ENCODE assay signal across 35 cellular contexts in genomic region chr2:206271066-206271465, GRCh38.
"Had no signal": no experiment of that assay in that cellular context is flagged by ENCODE, and none has a peak within 500 bp of the region (broad histone marks: within the 10 kb centered on the region; RNA-seq: fewer than 3 reads in every experiment).

No MANE protein-coding gene starts in this region.

- DNase-seq: activated B cell treated with CpG ODN at 0.5 μM for 24 hours; activated CD4-positive, alpha-beta memory T cell treated with anti-CD3 and anti-CD28 coated beads for 36 hours; activated CD4-positive, alpha-beta T cell treated with anti-CD3 and anti-CD28 coated beads for 4 hours; activated CD4-positive, alpha-beta T cell treated with anti-CD3 and anti-CD28 coated beads, Interleukin-2, amount 10 ng/mL, durations not matched to agents 24 days and 14 days; activated CD4-positive, alpha-beta T cell treated with anti-CD3 and anti-CD28 coated beads, Interleukin-2, amount 50 U/mL, for 1 hour; activated CD4-positive, alpha-beta T cell treated with anti-CD3 and anti-CD28 coated beads, Interleukin-2, amount 50 U/mL, for 4 hours; activated CD4-positive, CD25-positive, alpha-beta regulatory T cell treated with anti-CD3 and anti-CD28 coated beads, Interleukin-2, amount 50 U/mL, for 72 hours; activated CD8-positive, alpha-beta memory T cell treated with anti-CD3 and anti-CD28 coated beads, Interleukin-2, amount 50 U/mL, for 48 hours; activated CD8-positive, alpha-beta T cell treated with anti-CD3 and anti-CD28 coated beads for 36 hours; activated effector memory CD4-positive, alpha-beta T cell treated with Interleukin-2 at 50 U/mL for 16 hours; activated gamma-delta T cell; activated naive CD4-positive, alpha-beta T cell treated with anti-CD3 and anti-CD28 coated beads, Interleukin-2, amount 10 ng/mL, durations not matched to agents 7 days and 5 days; activated naive CD4-positive, alpha-beta T cell treated with Interleukin-2 at 50 U/mL for 16 hours; activated naive CD8-positive, alpha-beta T cell treated with anti-CD3 and anti-CD28 coated beads, Interleukin-2, amount 10 ng/mL, durations not matched to agents 7 days and 5 days; activated naive CD8-positive, alpha-beta T cell treated with anti-CD3 and anti-CD28 coated beads, Interleukin-2, amount 50 U/mL, for 24 hours; activated T-cell treated with anti-CD3 and anti-CD28 coated beads, Interleukin-2, amount 50 U/mL, for 24 hours; activated T-cell treated with anti-CD3 and anti-CD28 coated beads, Interleukin-2, amount 50 U/mL, for 48 hours; amygdala; anterior cingulate cortex; caudate nucleus; cerebellar nuclear complex; T-helper 2 cell; T-helper 9 cell had no signal

- H3K27ac ChIP-seq: ascending aorta, cardiac muscle cell, VCaP had no signal

- ATAC-seq: activated CD8-positive, alpha-beta T cell treated with anti-CD3 and anti-CD28 coated beads for 36 hours; activated naive CD8-positive, alpha-beta T cell treated with anti-CD3 and anti-CD28 coated beads, Interleukin-2, amount 50 U/mL, for 24 hours had no signal

- H3K4me3 Mint-ChIP-seq: activated B cell treated with CpG ODN at 0.5 μM for 24 hours; activated CD4-positive, alpha-beta memory T cell treated with anti-CD3 and anti-CD28 coated beads for 36 hours; activated CD4-positive, alpha-beta T cell treated with anti-CD3 and anti-CD28 coated beads, Interleukin-2, amount 10 ng/mL, durations not matched to agents 24 days and 14 days; activated CD8-positive, alpha-beta T cell treated with anti-CD3 and anti-CD28 coated beads for 36 hours; activated naive CD4-positive, alpha-beta T cell treated with anti-CD3 and anti-CD28 coated beads, Interleukin-2, amount 10 ng/mL, durations not matched to agents 7 days and 5 days; activated naive CD4-positive, alpha-beta T cell treated with anti-CD3 and anti-CD28 coated beads, Interleukin-2, amount 50 U/mL, for 24 hours; activated naive CD8-positive, alpha-beta T cell; activated naive CD8-positive, alpha-beta T cell treated with anti-CD3 and anti-CD28 coated beads, Interleukin-2, amount 10 ng/mL, durations not matched to agents 7 days and 5 days; activated naive CD8-positive, alpha-beta T cell treated with anti-CD3 and anti-CD28 coated beads, Interleukin-2, amount 50 U/mL, for 24 hours; activated T-cell treated with anti-CD3 and anti-CD28 coated beads, Interleukin-2, amount 50 U/mL, for 24 hours; central memory CD8-positive, alpha-beta T cell; T-helper 1 cell treated with Interleukin-12 subunit alpha and Interleukin-12 subunit beta and Interleukin-4 antibody, amounts not matched to agents 30 μg/mL and 1 μg/mL, for 36 hours; T-helper 2 cell treated with Interferon-gamma antibody and Interleukin-4, amounts not matched to agents 5 μg/mL and 100 μg/mL, for 36 hours had no signal

- H3K36me3 ChIP-seq: ascending aorta, cardiac muscle cell had no signal

- H3K27ac Mint-ChIP-seq: activated B cell treated with CpG ODN at 0.5 μM for 24 hours; activated CD4-positive, alpha-beta memory T cell treated with anti-CD3 and anti-CD28 coated beads for 36 hours; activated CD4-positive, alpha-beta T cell treated with anti-CD3 and anti-CD28 coated beads, Interleukin-2, amount 10 ng/mL, durations not matched to agents 24 days and 14 days; activated CD8-positive, alpha-beta T cell treated with anti-CD3 and anti-CD28 coated beads for 36 hours; activated naive CD4-positive, alpha-beta T cell treated with anti-CD3 and anti-CD28 coated beads, Interleukin-2, amount 10 ng/mL, durations not matched to agents 7 days and 5 days; activated naive CD4-positive, alpha-beta T cell treated with anti-CD3 and anti-CD28 coated beads, Interleukin-2, amount 50 U/mL, for 24 hours; activated naive CD8-positive, alpha-beta T cell; activated naive CD8-positive, alpha-beta T cell treated with anti-CD3 and anti-CD28 coated beads, Interleukin-2, amount 10 ng/mL, durations not matched to agents 7 days and 5 days; activated naive CD8-positive, alpha-beta T cell treated with anti-CD3 and anti-CD28 coated beads, Interleukin-2, amount 50 U/mL, for 24 hours; activated T-cell treated with anti-CD3 and anti-CD28 coated beads, Interleukin-2, amount 50 U/mL, for 24 hours; activated T-helper 2 cell treated with anti-CD3 and anti-CD28 coated beads, Interferon-gamma antibody, Interleukin-2, Interleukin-4, amounts not matched to agents 10 μg/mL and 5 μg/mL and 100 μg/mL, durations not matched to agents 14 hours and 24 hours and 36 hours; brain; T-helper 1 cell treated with Interleukin-12 subunit alpha and Interleukin-12 subunit beta and Interleukin-4 antibody, amounts not matched to agents 30 μg/mL and 1 μg/mL, for 36 hours; T-helper 2 cell treated with Interferon-gamma antibody and Interleukin-4, amounts not matched to agents 5 μg/mL and 100 μg/mL, for 36 hours had no signal

- FAIRE-seq: bronchial epithelial cell, TTC549 had no signal

- H3K36me3 Mint-ChIP-seq: activated naive CD8-positive, alpha-beta T cell treated with anti-CD3 and anti-CD28 coated beads, Interleukin-2, amount 10 ng/mL, durations not matched to agents 7 days and 5 days; brain had no signal

- H3K9me3 Mint-ChIP-seq: activated CD4-positive, alpha-beta memory T cell treated with anti-CD3 and anti-CD28 coated beads for 36 hours; activated CD8-positive, alpha-beta T cell treated with anti-CD3 and anti-CD28 coated beads for 36 hours; activated naive CD4-positive, alpha-beta T cell treated with anti-CD3 and anti-CD28 coated beads, Interleukin-2, amount 10 ng/mL, durations not matched to agents 7 days and 5 days; activated naive CD8-positive, alpha-beta T cell treated with anti-CD3 and anti-CD28 coated beads, Interleukin-2, amount 10 ng/mL, durations not matched to agents 7 days and 5 days; activated naive CD8-positive, alpha-beta T cell treated with anti-CD3 and anti-CD28 coated beads, Interleukin-2, amount 50 U/mL, for 24 hours; activated T-cell treated with anti-CD3 and anti-CD28 coated beads, Interleukin-2, amount 50 U/mL, for 24 hours; activated T-helper 2 cell treated with anti-CD3 and anti-CD28 coated beads, Interferon-gamma antibody, Interleukin-2, Interleukin-4, amounts not matched to agents 10 μg/mL and 5 μg/mL and 100 μg/mL, durations not matched to agents 14 hours and 24 hours and 36 hours; brain; central memory CD8-positive, alpha-beta T cell; T-helper 2 cell treated with Interferon-gamma antibody and Interleukin-4, amounts not matched to agents 5 μg/mL and 100 μg/mL, for 36 hours had no signal

- H3K9me3 ChIP-seq: ascending aorta had no signal

- H3K4me3 ChIP-seq: ascending aorta, cardiac muscle cell had no signal
